Comparison of ENCODE assay signal across 18 cellular contexts in the genomic region with DNA sequence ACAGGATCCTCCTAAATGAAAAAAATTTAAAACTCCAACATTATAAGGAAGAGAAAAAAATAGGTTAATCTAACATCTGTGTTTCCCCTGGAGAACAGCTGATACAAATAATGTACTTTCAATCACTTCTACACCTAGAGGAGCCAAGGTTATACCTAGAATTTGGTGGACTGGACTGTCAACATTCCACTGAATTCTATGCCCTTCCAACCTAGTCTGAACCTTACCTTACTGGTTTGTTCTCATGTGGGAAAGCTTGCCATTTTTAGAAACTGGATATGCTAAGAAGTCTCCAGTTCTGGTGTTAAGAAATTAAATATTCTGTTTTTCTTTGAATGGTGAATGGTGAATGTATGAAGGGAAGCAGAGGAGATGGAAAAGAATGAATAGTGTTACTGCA.
"Had no signal": no experiment of that assay in that cellular context is flagged by ENCODE, and none has a peak within 500 bp of the region (broad histone marks: within the 10 kb centered on the region; RNA-seq: fewer than 3 reads in every experiment).

No MANE protein-coding gene starts in this region.

- DNase-seq: KBM-7, MV-4-11, NCI-H1048, NCI-H1105, NCI-H1417, NCI-H1436 treated with DMSO at 0.1 percent for 48 hours, NCI-H1694, NCI-H187 treated with DMSO at 0.1 percent for 48 hours, NCI-H2029 treated with DMSO at 0.1 percent for 48 hours, NCI-H2107, NCI-H2227 treated with DMSO at 0.1 percent for 48 hours, NCI-H524, NCI-H526 treated with DMSO at 0.1 percent for 48 hours, NCI-H774, Peyer's patch had no signal

- ATAC-seq: Right ventricle myocardium inferior had no signal

- H3K27ac ChIP-seq: Peyer's patch, SJSA1, SK-N-MC had no signal

- H3K4me3 ChIP-seq: Peyer's patch, SJSA1, SK-N-MC had no signal

- H3K9me3 ChIP-seq: Peyer's patch, SJSA1 had no signal

- H3K27me3 ChIP-seq: Peyer's patch, SJSA1 had no signal
